ENCODE assay signal across 18 cellular contexts in genomic region chr12:11833174-11833895, GRCh38.
DNase-seq lines count a peak whose midpoint lies in the region; ATAC-seq, FAIRE-seq and TF ChIP-seq lines count a peak whose summit lies in the region.
"Had no signal": no experiment of that assay in that cellular context is flagged by ENCODE, and none has a peak within 500 bp of the region (broad histone marks: within the 10 kb centered on the region; RNA-seq: fewer than 3 reads in every experiment).

No MANE protein-coding gene starts in this region.

- WGBS in testis, 2 donors, result 83 to 86% methylated on average over 4 of the region's 4 CpGs

- no peak for ATAC-seq in activated CD8-positive, alpha-beta T cell treated with anti-CD3 and anti-CD28 coated beads, Interleukin-2, amount 10 ng/mL, durations not matched to agents 7 days and 5 days
- no peak for ATAC-seq in GM19463 (IDR thresholded peaks at IDR 0.05; ENCODE audit: unreplicated experiment)
- ATAC-seq: A549 had no signal

- CTCF ChIA-PET in activated naive CD4-positive, alpha-beta T cell treated with anti-CD3 and anti-CD28 coated beads for 36 hours (lab: Charles Lee), result interaction anchor here (0.7 to 1.4 kb wide), 7 partner anchors 40 to 252 kb away, joined by 3 to 6 read pairs (median 4); no protein-coding TSS in a partner anchor
- CTCF ChIA-PET in activated CD8-positive, alpha-beta T cell treated with anti-CD3 and anti-CD28 coated beads, Interleukin-2, amount 10 ng/mL, durations not matched to agents 7 days and 5 days (lab: Charles Lee), result interaction anchor here (1.3 to 1.4 kb wide), 2 partner anchors 20 to 200 kb away, joined by 4 to 6 read pairs; no protein-coding TSS in a partner anchor

- peaks cover 77% of the 10 kb centered on the region for H3K4me1 ChIP-seq in testis
- H3K4me1 ChIP-seq: uterus had no signal

- DNase-seq in activated naive CD4-positive, alpha-beta T cell treated with anti-CD3 and anti-CD28 coated beads for 36 hours, result no peak
- no peak for DNase-seq in activated naive CD4-positive, alpha-beta T cell (lab: John Stamatoyannopoulos, UW)
- peak; percentile 15 for DNase-seq in RPMI8226
- DNase-seq in epithelial cell of esophagus (ENCODE audit: low read depth), result peak; percentile 31
- DNase-seq in testis, result peak; percentile 4
- no peak for DNase-seq in H54 (ENCODE audit: insufficient read length, low spot score)
- DNase-seq in activated CD8-positive, alpha-beta T cell treated with anti-CD3 and anti-CD28 coated beads, Interleukin-2, amount 10 ng/mL, durations not matched to agents 7 days and 5 days, result no peak
- DNase-seq: activated CD4-positive, CD25-positive, alpha-beta regulatory T cell; CD4-positive, alpha-beta T cell; cerebellar nuclear complex; DND-41; NCI-H1436; SHP77; stimulated activated naive CD4-positive, alpha-beta T cell; T-helper 1 cell; uterus had no signal

- H3K36me3 Mint-ChIP-seq in activated naive CD4-positive, alpha-beta T cell treated with anti-CD3 and anti-CD28 coated beads for 36 hours (ENCODE audit: low read depth), result peaks cover 8% of the 10 kb centered on the region
- H3K36me3 Mint-ChIP-seq in activated CD8-positive, alpha-beta T cell treated with anti-CD3 and anti-CD28 coated beads, Interleukin-2, amount 10 ng/mL, durations not matched to agents 7 days and 5 days (ENCODE audit: low read depth), result no peaks in the 10 kb centered on the region

- H3K27ac ChIP-seq in testis, result no peak overlapping the region
- H3K27ac ChIP-seq: A549, uterus had no signal

- H3K4me3 ChIP-seq in epithelial cell of esophagus (ENCODE audit: low read length) (no peak overlapping the region), testis (no peak overlapping the region)
- H3K4me3 ChIP-seq: A549, uterus had no signal

- no peaks in the 10 kb centered on the region for H3K9me3 ChIP-seq in testis
- H3K9me3 ChIP-seq: A549, uterus had no signal

- peaks cover 61% of the 10 kb centered on the region for H3K4me1 Mint-ChIP-seq in activated naive CD4-positive, alpha-beta T cell treated with anti-CD3 and anti-CD28 coated beads for 36 hours (ENCODE audit: low read depth)
- peaks cover 7% of the 10 kb centered on the region for H3K4me1 Mint-ChIP-seq in activated CD8-positive, alpha-beta T cell treated with anti-CD3 and anti-CD28 coated beads, Interleukin-2, amount 10 ng/mL, durations not matched to agents 7 days and 5 days (ENCODE audit: low read depth)

- peak overlapping the region; percentile 97 for H3K27ac Mint-ChIP-seq in activated naive CD4-positive, alpha-beta T cell treated with anti-CD3 and anti-CD28 coated beads for 36 hours
- H3K27ac Mint-ChIP-seq in activated CD8-positive, alpha-beta T cell treated with anti-CD3 and anti-CD28 coated beads, Interleukin-2, amount 10 ng/mL, durations not matched to agents 7 days and 5 days, result no peak overlapping the region
- H3K27ac Mint-ChIP-seq: CD4-positive, alpha-beta T cell had no signal

- no peaks in the 10 kb centered on the region for H3K27me3 Mint-ChIP-seq in activated naive CD4-positive, alpha-beta T cell treated with anti-CD3 and anti-CD28 coated beads for 36 hours (ENCODE audit: low read depth)
- no peaks in the 10 kb centered on the region for H3K27me3 Mint-ChIP-seq in activated CD8-positive, alpha-beta T cell treated with anti-CD3 and anti-CD28 coated beads, Interleukin-2, amount 10 ng/mL, durations not matched to agents 7 days and 5 days (ENCODE audit: low read depth)
- H3K27me3 Mint-ChIP-seq: CD4-positive, alpha-beta T cell had no signal

- TF ChIP-seq POLR2A in testis (IDR thresholded peaks at IDR 0.05), result no peak
- no peak for TF ChIP-seq POLR2A in H54 (IDR thresholded peaks at IDR 0.05; ENCODE audit: low read depth, low read length)

- no peak overlapping the region for H3K4me3 Mint-ChIP-seq in activated naive CD4-positive, alpha-beta T cell treated with anti-CD3 and anti-CD28 coated beads for 36 hours
- H3K4me3 Mint-ChIP-seq in activated CD8-positive, alpha-beta T cell treated with anti-CD3 and anti-CD28 coated beads, Interleukin-2, amount 10 ng/mL, durations not matched to agents 7 days and 5 days, result no peak overlapping the region
- H3K4me3 Mint-ChIP-seq: CD4-positive, alpha-beta T cell had no signal

- H3K27me3 ChIP-seq in testis, result no peaks in the 10 kb centered on the region
- H3K27me3 ChIP-seq: uterus had no signal

- H3K36me3 ChIP-seq in testis (ENCODE audit: low read depth, missing control alignments), result no peaks in the 10 kb centered on the region
- H3K36me3 ChIP-seq: uterus had no signal

- TF ChIP-seq CTCF in epithelial cell of esophagus (IDR thresholded peaks at IDR 0.05; ENCODE audit: insufficient read depth, low read depth, low read length, missing control alignments) (no peak), testis (IDR thresholded peaks at IDR 0.05) (no peak)

- FAIRE-seq in H54 (lab: Jason Lieb, UNC), result no peak

- POLR2A ChIA-PET in activated CD8-positive, alpha-beta T cell treated with anti-CD3 and anti-CD28 coated beads, Interleukin-2, amount 10 ng/mL, durations not matched to agents 7 days and 5 days (lab: Charles Lee), result interaction anchor here (1.0 kb wide), 1 partner anchor 12 kb away, joined by 3 read pairs; no protein-coding TSS in a partner anchor

- no peaks in the 10 kb centered on the region for H3K9me3 Mint-ChIP-seq in activated naive CD4-positive, alpha-beta T cell treated with anti-CD3 and anti-CD28 coated beads for 36 hours
- no peaks in the 10 kb centered on the region for H3K9me3 Mint-ChIP-seq in activated CD8-positive, alpha-beta T cell treated with anti-CD3 and anti-CD28 coated beads, Interleukin-2, amount 10 ng/mL, durations not matched to agents 7 days and 5 days (ENCODE audit: insufficient read depth)
- H3K9me3 Mint-ChIP-seq: CD4-positive, alpha-beta T cell had no signal

- intact Hi-C loops in activated naive CD4-positive, alpha-beta T cell treated with anti-CD3 and anti-CD28 coated beads for 36 hours (cut with micrococcal nuclease), result no loop called here
- intact Hi-C loops in testis (cut with DNase I; ENCODE audit: low total_unique reads), result no loop called here

Comparison
In these comparisons a context has a peak if more than half of its experiments do, and no peak if none do; other contexts are left out.
1. DNase-seq: peak in RPMI8226 (single experiment), epithelial cell of esophagus (single experiment) and testis (single experiment); none in activated naive CD4-positive, alpha-beta T cell treated with anti-CD3 and anti-CD28 coated beads for 36 hours (single experiment), activated naive CD4-positive, alpha-beta T cell (0 of 4), H54 (single experiment) and activated CD8-positive, alpha-beta T cell treated with anti-CD3 and anti-CD28 coated beads, Interleukin-2, amount 10 ng/mL, durations not matched to agents 7 days and 5 days (single experiment).